Comparison of ENCODE assay signal across 8 cellular contexts in the genomic region with DNA sequence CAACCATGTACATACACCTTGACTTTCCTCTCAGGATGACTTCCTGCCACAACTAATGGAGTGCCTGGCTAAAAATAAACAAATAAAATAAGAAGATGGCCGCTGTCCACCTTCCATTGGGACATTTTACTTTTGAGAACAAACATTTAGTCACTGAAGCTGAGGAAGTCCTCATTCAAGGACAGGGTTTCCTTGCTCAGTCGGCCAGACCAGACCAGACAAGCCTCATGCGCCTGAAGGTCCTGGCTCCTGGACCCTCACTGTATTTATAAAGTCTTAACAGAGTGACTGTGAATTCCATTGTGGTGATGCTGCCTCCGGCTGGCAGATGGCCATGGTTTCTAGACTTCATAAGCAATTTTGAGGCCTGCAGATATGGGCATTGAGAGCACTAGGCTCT.
DNase-seq lines count a peak whose midpoint lies in the region; ATAC-seq and TF ChIP-seq lines count a peak whose summit lies in the region.

No MANE protein-coding gene starts in this region.

- H3K36me3 Mint-ChIP-seq in CD8-positive, alpha-beta memory T cell, result peaks cover 11 to 12% (median 12%) of the 10 kb centered on the region in 3 donors

- peak overlapping the region in 5 of 8 donors; percentile 1 to 43 (median 29) for H3K27ac Mint-ChIP-seq in CD8-positive, alpha-beta memory T cell

- CTCF ChIA-PET in CD8-positive, alpha-beta memory T cell (lab: Charles Lee), result interaction anchor here (2.0 kb wide), 1 partner anchor 9 kb away, joined by 6 read pairs; no protein-coding TSS in a partner anchor

- POLR2A ChIA-PET in CD8-positive, alpha-beta memory T cell (lab: Charles Lee), result interaction anchor here (1.6 kb wide), 1 partner anchor 30 kb away, joined by 3 read pairs; no protein-coding TSS in a partner anchor

- TF ChIP-seq CTCF in foreskin fibroblast (IDR thresholded peaks at IDR 0.05; ENCODE audit: low read depth, low read length), result no peak

- intact Hi-C loops in posterior vena cava (cut with DNase I), result no loop called here

- no peaks in the 10 kb centered on the region for H3K27me3 Mint-ChIP-seq in CD8-positive, alpha-beta memory T cell

- no peak for ATAC-seq in GM21737 (IDR thresholded peaks at IDR 0.05; ENCODE audit: unreplicated experiment)
- no peak for ATAC-seq in HG02642 (IDR thresholded peaks at IDR 0.05; ENCODE audit: poor library complexity, unreplicated experiment)

- H3K27ac ChIP-seq in CD8-positive, alpha-beta memory T cell (ENCODE audit: low read depth, low read length), result no peak overlapping the region

- no peaks in the 10 kb centered on the region for H3K9me3 ChIP-seq in CD8-positive, alpha-beta memory T cell (ENCODE audit: low read length)

- DNase-seq in CD8-positive, alpha-beta memory T cell, result no peak
- DNase-seq in RPMI8226, result peak; percentile 25
- DNase-seq in foreskin fibroblast, result peak; percentile 88 to 93
- DNase-seq in posterior vena cava (ENCODE audit: low spot score), result peak; percentile 91
- DNase-seq in NCI-H1417 (lab: John Stamatoyannopoulos, UW), result no peak
- no peak for DNase-seq in NCI-H774 (lab: John Stamatoyannopoulos, UW)

- H3K4me1 ChIP-seq in CD8-positive, alpha-beta memory T cell (ENCODE audit: insufficient read depth, low read length), result peaks cover 55% of the 10 kb centered on the region

- no peaks in the 10 kb centered on the region for H3K36me3 ChIP-seq in CD8-positive, alpha-beta memory T cell (ENCODE audit: insufficient read depth, low read length)

- H3K4me1 Mint-ChIP-seq in CD8-positive, alpha-beta memory T cell, result peaks cover 50 to 77% (median 76%) of the 10 kb centered on the region in 3 donors

- H3K4me3 Mint-ChIP-seq in CD8-positive, alpha-beta memory T cell, result no peak overlapping the region

- no peaks in the 10 kb centered on the region for H3K9me3 Mint-ChIP-seq in CD8-positive, alpha-beta memory T cell

- no peak overlapping the region for H3K4me3 ChIP-seq in CD8-positive, alpha-beta memory T cell (ENCODE audit: low read length)
- no peak overlapping the region for H3K4me3 ChIP-seq in foreskin fibroblast (ENCODE audit: low read depth in 1 of 2, low read length in 2 of 2)

- H3K27me3 ChIP-seq in CD8-positive, alpha-beta memory T cell (ENCODE audit: insufficient read depth, low read length, poor library complexity, severe bottlenecking), result no peaks in the 10 kb centered on the region

Comparison
In these comparisons a context has a peak if more than half of its experiments do, and no peak if none do; other contexts are left out.
1. DNase-seq: peak in RPMI8226 (single experiment), foreskin fibroblast (2 of 2) and posterior vena cava (single experiment); none in CD8-positive, alpha-beta memory T cell (0 of 5), NCI-H1417 (0 of 3) and NCI-H774 (single experiment).